In the genomic region with DNA sequence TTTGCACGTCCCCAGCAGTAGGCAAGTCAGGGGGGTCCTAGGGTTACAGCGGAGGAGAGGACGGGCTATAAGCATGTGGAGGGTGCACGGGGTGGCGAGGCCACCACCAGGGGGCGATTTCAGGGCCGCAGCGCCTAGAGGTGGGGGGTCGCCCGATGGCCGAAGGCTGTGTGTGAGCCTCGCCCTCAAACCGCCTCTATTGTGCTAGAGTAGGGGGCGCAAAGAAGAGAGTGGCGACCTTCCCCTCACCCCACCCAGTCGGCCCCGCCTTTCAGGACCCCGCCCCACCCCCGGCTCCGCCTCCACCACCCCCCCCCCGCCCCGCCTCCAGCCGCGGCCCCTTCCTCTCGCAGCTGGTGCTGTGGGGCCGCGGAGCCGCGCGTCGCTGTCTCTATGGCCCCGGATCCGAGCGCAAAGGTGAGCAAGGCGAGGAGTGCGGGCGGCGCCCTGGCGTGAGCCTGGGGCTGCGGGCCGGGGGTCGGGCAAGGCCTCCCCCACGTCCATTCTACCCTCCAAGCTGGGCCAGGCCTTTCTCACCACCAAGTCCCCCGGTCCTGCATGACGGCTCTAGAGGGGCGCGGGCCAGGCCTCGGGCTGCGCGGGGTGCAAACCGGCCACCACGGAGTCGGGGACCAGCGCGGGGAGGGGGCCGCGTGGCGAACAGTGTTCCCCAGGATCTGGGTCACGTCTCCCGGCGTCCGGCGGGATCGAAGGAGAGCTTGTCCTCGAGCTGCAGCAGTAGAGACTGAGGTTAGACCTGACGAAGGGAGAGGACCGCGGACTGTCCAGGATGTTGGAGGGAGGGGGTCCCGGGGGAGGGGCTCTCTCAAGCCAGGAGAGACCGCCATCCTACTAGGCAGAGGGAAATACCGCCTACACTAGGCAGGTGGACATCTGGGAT, we compare ENCODE assay signal across 8 cellular contexts. TPM values are rescaled to one million over a fixed set of nuclear protein-coding genes. Genes with fewer than 3 reads are reported as not detected.
DNase-seq lines count a peak whose midpoint lies in the region; ATAC-seq and TF ChIP-seq lines count a peak whose summit lies in the region.

A gene with protein sequence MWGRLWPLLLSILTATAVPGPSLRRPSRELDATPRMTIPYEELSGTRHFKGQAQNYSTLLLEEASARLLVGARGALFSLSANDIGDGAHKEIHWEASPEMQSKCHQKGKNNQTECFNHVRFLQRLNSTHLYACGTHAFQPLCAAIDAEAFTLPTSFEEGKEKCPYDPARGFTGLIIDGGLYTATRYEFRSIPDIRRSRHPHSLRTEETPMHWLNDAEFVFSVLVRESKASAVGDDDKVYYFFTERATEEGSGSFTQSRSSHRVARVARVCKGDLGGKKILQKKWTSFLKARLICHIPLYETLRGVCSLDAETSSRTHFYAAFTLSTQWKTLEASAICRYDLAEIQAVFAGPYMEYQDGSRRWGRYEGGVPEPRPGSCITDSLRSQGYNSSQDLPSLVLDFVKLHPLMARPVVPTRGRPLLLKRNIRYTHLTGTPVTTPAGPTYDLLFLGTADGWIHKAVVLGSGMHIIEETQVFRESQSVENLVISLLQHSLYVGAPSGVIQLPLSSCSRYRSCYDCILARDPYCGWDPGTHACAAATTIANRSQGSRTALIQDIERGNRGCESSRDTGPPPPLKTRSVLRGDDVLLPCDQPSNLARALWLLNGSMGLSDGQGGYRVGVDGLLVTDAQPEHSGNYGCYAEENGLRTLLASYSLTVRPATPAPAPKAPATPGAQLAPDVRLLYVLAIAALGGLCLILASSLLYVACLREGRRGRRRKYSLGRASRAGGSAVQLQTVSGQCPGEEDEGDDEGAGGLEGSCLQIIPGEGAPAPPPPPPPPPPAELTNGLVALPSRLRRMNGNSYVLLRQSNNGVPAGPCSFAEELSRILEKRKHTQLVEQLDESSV (plus strand): TSS at position 330 of the 901 bp plus-strand sequence. CDS start 3,409 bp downstream, outside the sequence.

- peak; percentile 62 for DNase-seq in activated CD4-positive, alpha-beta T cell treated with anti-CD3 and anti-CD28 coated beads for 36 hours
- no peak for DNase-seq in activated CD4-positive, alpha-beta T cell treated with anti-CD3 and anti-CD28 coated beads for 1 hour
- DNase-seq in MG63 (peak; percentile 39), myocyte (ENCODE audit: low read depth) (peak; percentile 38), tibial artery (no peak), inferior parietal cortex (ENCODE audit: extremely low spot score) (no peak)
- DNase-seq in activated CD8-positive, alpha-beta memory T cell treated with anti-CD3 and anti-CD28 coated beads, Interleukin-2, amount 50 U/mL, for 4 hours, result peak; percentile 53

- H3K4me3 Mint-ChIP-seq in activated CD4-positive, alpha-beta T cell treated with anti-CD3 and anti-CD28 coated beads for 36 hours, result peak within 1 kb of the TSS; percentile 41

- WGBS in esophagus, 2 donors, result 2 to 3% methylated on average over 50 to 70 of the region's 71 CpGs

- H3K4me1 Mint-ChIP-seq in activated CD4-positive, alpha-beta T cell treated with anti-CD3 and anti-CD28 coated beads for 36 hours, result peaks cover 13% of the 10 kb centered on the region

- CTCF ChIA-PET in activated CD4-positive, alpha-beta T cell treated with anti-CD3 and anti-CD28 coated beads for 36 hours (lab: Charles Lee), result interaction anchor here (1.0 to 1.1 kb wide), 2 partner anchors 17 to 23 kb away, joined by 3 to 5 read pairs; no protein-coding TSS in a partner anchor

- H3K27me3 ChIP-seq in MG63 (no peaks in the 10 kb centered on the region), esophagus (ENCODE audit: control insufficient read depth in 1 of 2, insufficient read depth in 2 of 2, low read length in 2 of 2) (no peaks in the 10 kb centered on the region), tibial artery (peaks cover 0 to 13% of the 10 kb centered on the region in 2 donors)

- H3K9me3 ChIP-seq in MG63 (no peaks in the 10 kb centered on the region), esophagus (ENCODE audit: control insufficient read depth in 2 of 2, insufficient read depth in 1 of 2, low read depth in 1 of 2, low read length in 1 of 2) (no peaks in the 10 kb centered on the region), tibial artery (no peaks in the 10 kb centered on the region)

- H3K4me3 ChIP-seq in MG63 (0 out of 2 replicates have a peak within 1 kb of the TSS, but pooled peaks have one; percentile 15), esophagus (ENCODE audit: low read depth in 1 of 2, low read length in 2 of 2) (peak within 1 kb of the TSS; percentile 49 to 61), tibial artery (peak within 1 kb of the TSS; percentile 39 to 58)

- intact Hi-C loops in activated CD4-positive, alpha-beta T cell treated with anti-CD3 and anti-CD28 coated beads for 36 hours (cut with DNase I, micrococcal nuclease), result loop anchor here in 1 of 2 experiments (1.0 to 2.0 kb wide), 3 partner anchors 18 to 44 kb away; a partner anchor contains a TSS
- intact Hi-C loops in tibial artery (cut with DNase I; ENCODE audit: low total_unique reads), result no loop called here

- H3K36me3 Mint-ChIP-seq in activated CD4-positive, alpha-beta T cell treated with anti-CD3 and anti-CD28 coated beads for 36 hours (ENCODE audit: low read depth), result peaks cover 7% of the 10 kb centered on the region

- no peak within 1 kb of the TSS for H3K27ac Mint-ChIP-seq in activated CD4-positive, alpha-beta T cell treated with anti-CD3 and anti-CD28 coated beads for 36 hours

- H3K27me3 Mint-ChIP-seq in activated CD4-positive, alpha-beta T cell treated with anti-CD3 and anti-CD28 coated beads for 36 hours, result no peaks in the 10 kb centered on the region

- H3K9me3 Mint-ChIP-seq in activated CD4-positive, alpha-beta T cell treated with anti-CD3 and anti-CD28 coated beads for 36 hours (ENCODE audit: low read depth), result no peaks in the 10 kb centered on the region

- H3K4me1 ChIP-seq in esophagus (ENCODE audit: control insufficient read depth in 2 of 2, insufficient read depth in 2 of 2, low read length in 1 of 2), result peaks cover 0 to 5% of the 10 kb centered on the region in 2 donors
- H3K4me1 ChIP-seq in tibial artery, result peaks cover 0 to 15% (median 14%) of the 10 kb centered on the region in 4 donors

- H3K27ac ChIP-seq in esophagus (ENCODE audit: low read depth in 2 of 2, low read length in 1 of 2), result no peak within 1 kb of the TSS
- peak within 1 kb of the TSS in 1 of 2 donors; percentile 18 for H3K27ac ChIP-seq in tibial artery

- POLR2A ChIA-PET in activated CD4-positive, alpha-beta T cell treated with anti-CD3 and anti-CD28 coated beads for 36 hours (lab: Charles Lee), result interaction anchor here (0.7 kb wide), 1 partner anchor 433 kb away, joined by 4 read pairs; a partner anchor contains a TSS

- ATAC-seq in activated CD4-positive, alpha-beta T cell treated with anti-CD3 and anti-CD28 coated beads for 36 hours, result peak; percentile 81

- peak; percentile 56 to 60 for TF ChIP-seq CTCF in tibial artery (IDR thresholded peaks at IDR 0.05)

- H3K36me3 ChIP-seq in MG63 (peaks cover 7% of the 10 kb centered on the region), esophagus (ENCODE audit: control insufficient read depth in 2 of 2, insufficient read depth in 2 of 2, low read length in 1 of 2) (no peaks in the 10 kb centered on the region), tibial artery (peaks cover 0 to 11% (median 0%) of the 10 kb centered on the region in 3 donors)

RNA-seq across cellular contexts. Expression of the gene that starts here (rescaled TPM):
- total RNA-seq in activated CD4-positive, alpha-beta T cell treated with anti-CD3 and anti-CD28 coated beads for 36 hours, result under 1 TPM; 0.62 to 0.84 TPM
- not detected in 2 replicates for total RNA-seq in MG63 (2014; rRNA removed; shearing (Covaris generic); ENCODE audit: low replicate concordance)
- 1 to 10 TPM; 1.4 to 1.9 TPM for polyA plus RNA-seq in esophagus
- 0.72 and 2.5 TPM in 2 replicates for total RNA-seq in myocyte
- 4.0 TPM for polyA plus RNA-seq in myocyte (2012)

Comparison
In these comparisons a context has a peak if more than half of its experiments do, and no peak if none do; other contexts are left out.
1. Peak in DNase-seq and ATAC-seq in activated CD4-positive, alpha-beta T cell treated with anti-CD3 and anti-CD28 coated beads for 36 hours; RNA of the gene not detected or under 1 TPM.
2. Peak in DNase-seq and H3K4me3 ChIP-seq in MG63; RNA of the gene not detected or under 1 TPM.
3. DNase-seq: peak in activated CD8-positive, alpha-beta memory T cell treated with anti-CD3 and anti-CD28 coated beads, Interleukin-2, amount 50 U/mL, for 4 hours (single experiment) and myocyte (single experiment); none in activated CD4-positive, alpha-beta T cell treated with anti-CD3 and anti-CD28 coated beads for 1 hour (single experiment), tibial artery (0 of 2) and inferior parietal cortex (single experiment).
4. Peak in every context shown above with its lines, with median percentiles within 50 percentile points of each other: H3K4me3 ChIP-seq.